In the genomic region with DNA sequence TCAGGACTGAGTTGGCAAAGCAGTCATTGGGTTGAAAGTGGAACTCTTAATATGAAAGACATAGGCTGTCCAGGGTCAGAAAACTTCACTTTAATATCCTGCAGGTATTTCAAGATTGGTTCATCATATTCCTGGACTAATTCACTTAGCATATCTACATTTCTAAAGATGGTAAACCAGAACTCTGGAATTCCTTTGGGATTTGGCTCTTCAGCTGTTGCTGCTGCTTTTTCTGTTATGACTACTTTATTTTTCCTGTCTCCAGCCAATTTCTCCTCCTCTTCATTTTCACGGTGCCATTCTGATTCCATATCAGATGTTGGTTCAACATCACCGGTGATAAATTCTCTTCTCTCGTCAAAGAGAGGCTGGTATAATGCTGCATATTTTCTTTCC, we compare ENCODE assay signal across 18 cellular contexts. TPM values are rescaled to one million over a fixed set of nuclear protein-coding genes. Genes with fewer than 3 reads are reported as not detected.
A peak's percentile ranks its signal among the peaks of the same experiment; 100 is the strongest.
DNase-seq lines count a peak whose midpoint lies in the region; ATAC-seq, FAIRE-seq and TF ChIP-seq lines count a peak whose summit lies in the region.
"Had no signal": no experiment of that assay in that cellular context is flagged by ENCODE, and none has a peak within 500 bp of the region (broad histone marks: within the 10 kb centered on the region; RNA-seq: fewer than 3 reads in every experiment).

No MANE protein-coding gene starts in this region.

- H3K4me3 Mint-ChIP-seq in activated T-helper 17 cell treated with anti-CD3 and anti-CD28 coated beads, Interleukin-2, amount 50 U/mL, for 72 hours, result no peak overlapping the region
- H3K4me3 Mint-ChIP-seq: CD4-positive, alpha-beta memory T cell; H9 had no signal

- DNase-seq in myocyte (ENCODE audit: low read depth) (peak; percentile 30), spleen (no peak), foreskin fibroblast (no peak), D721Med (ENCODE audit: insufficient read length, low spot score) (no peak), CD1c-positive myeloid dendritic cell (ENCODE audit: extremely low spot score) (no peak)
- DNase-seq: ACHN; BE2C; C1 segment of cervical spinal cord; CD4-positive, alpha-beta memory T cell; DMS 273 treated with DMSO at 0.1 percent for 48 hours; DMS53; DND-41; EL; H9 had no signal

- FAIRE-seq in D721Med (lab: Jason Lieb, UNC), result no peak
- FAIRE-seq: A204.1, H1 had no signal

- peaks cover 0 to 70% (median 30%) of the 10 kb centered on the region in 6 donors for H3K36me3 ChIP-seq in spleen
- H3K36me3 ChIP-seq: BE2C had no signal

- no peaks in the 10 kb centered on the region for H3K27me3 Mint-ChIP-seq in activated T-helper 17 cell treated with anti-CD3 and anti-CD28 coated beads, Interleukin-2, amount 50 U/mL, for 72 hours
- H3K27me3 Mint-ChIP-seq: CD4-positive, alpha-beta memory T cell had no signal

- peak overlapping the region; percentile 51 for H3K27ac Mint-ChIP-seq in activated T-helper 17 cell treated with anti-CD3 and anti-CD28 coated beads, Interleukin-2, amount 50 U/mL, for 72 hours

- no peak for ATAC-seq in activated T-helper 17 cell treated with anti-CD3 and anti-CD28 coated beads, Interleukin-2, amount 50 U/mL, for 72 hours (replicated peaks)
- ATAC-seq: GM12878 had no signal

- H3K4me1 Mint-ChIP-seq in activated T-helper 17 cell treated with anti-CD3 and anti-CD28 coated beads, Interleukin-2, amount 50 U/mL, for 72 hours, result peaks cover 16% of the 10 kb centered on the region

- intact Hi-C loops in spleen (cut with DNase I; ENCODE audit: low total_unique reads), result no loop called here

- TF ChIP-seq CTCF in spleen (IDR thresholded peaks at IDR 0.05 in 8 of 11, conservative IDR thresholded peaks at IDR 0.05 in 3 of 11), result no peak
- TF ChIP-seq CTCF in foreskin fibroblast (IDR thresholded peaks at IDR 0.05; ENCODE audit: low read depth, low read length), result no peak
- no peak for TF ChIP-seq CTCF in D721Med (IDR thresholded peaks at IDR 0.05; ENCODE audit: insufficient read depth, missing control alignments)

- H3K36me3 Mint-ChIP-seq in activated T-helper 17 cell treated with anti-CD3 and anti-CD28 coated beads, Interleukin-2, amount 50 U/mL, for 72 hours (ENCODE audit: low read depth), result peaks cover 94% of the 10 kb centered on the region

- WGBS in spleen, 5 donors, result 92 to 98% (median 96%) methylated on average over 3 of the region's 3 CpGs

- H3K4me3 ChIP-seq in spleen, result no peak overlapping the region
- no peak overlapping the region for H3K4me3 ChIP-seq in foreskin fibroblast (ENCODE audit: low read depth in 1 of 2, low read length in 2 of 2)
- H3K4me3 ChIP-seq: GM12878 had no signal

- peak overlapping the region in 5 of 8 donors; percentile 55 to 78 (median 70) for H3K27ac ChIP-seq in spleen

- no peaks in the 10 kb centered on the region for H3K9me3 ChIP-seq in spleen
- H3K9me3 ChIP-seq: BE2C had no signal

- H3K9me3 Mint-ChIP-seq in activated T-helper 17 cell treated with anti-CD3 and anti-CD28 coated beads, Interleukin-2, amount 50 U/mL, for 72 hours, result peaks cover 7% of the 10 kb centered on the region
- H3K9me3 Mint-ChIP-seq: CD4-positive, alpha-beta memory T cell; H9 had no signal

- no peaks in the 10 kb centered on the region for H3K27me3 ChIP-seq in spleen (replicated peaks in 1 of 7)
- H3K27me3 ChIP-seq: BE2C had no signal

- peaks cover 0 to 28% (median 11%) of the 10 kb centered on the region in 6 donors for H3K4me1 ChIP-seq in spleen
- H3K4me1 ChIP-seq: BE2C had no signal

- no peak for TF ChIP-seq POLR2A in spleen (IDR thresholded peaks at IDR 0.05)

RNA-seq across cellular contexts. Expression of a gene that starts 37.4 kb away (rescaled TPM):
- total RNA-seq in activated T-helper 17 cell treated with anti-CD3 and anti-CD28 coated beads, Interleukin-2, amount 50 U/mL, for 72 hours, result 10 to 100 TPM; 36.8 to 40.5 TPM
- total RNA-seq in myocyte, result 16.8 and 24.4 TPM in 2 replicates
- polyA plus RNA-seq in myocyte (2012), result 12.7 TPM
- 10 to 100 TPM; 25.5 to 52.1 (median 36.2) TPM for total RNA-seq in spleen
- 10 to 100 TPM in 2 of 3 donors, 1 to 10 TPM in 1; 9.7 to 17.2 (median 17.0) TPM for polyA plus RNA-seq in spleen
